Comparison of ENCODE assay signal across 1 cellular context in genomic region chr6:44667226-44667625, GRCh38.
TF ChIP-seq lines count a peak whose summit lies in the region.

No MANE protein-coding gene starts in this region.

TF ChIP-seq in SK-N-SH, 30 proteins besides CTCF, POLR2A, EP300 and RAD21 (continued from another document):
- no peak for TF ChIP-seq SMC3 (IDR thresholded peaks at IDR 0.05; ENCODE audit: low read depth, low read length)
- no peak for TF ChIP-seq USF1 (IDR thresholded peaks at IDR 0.05; ENCODE audit: borderline replicate concordance, low read depth)
- TF ChIP-seq RXRA (IDR thresholded peaks at IDR 0.05; ENCODE audit: borderline replicate concordance, low read depth): peak; percentile 93
- peak; percentile 81; the same call in 1 of the 2 replicates for TF ChIP-seq FOXM1 (IDR thresholded peaks at IDR 0.05; ENCODE audit: low read depth)
- TF ChIP-seq NFIC (IDR thresholded peaks at IDR 0.05; ENCODE audit: borderline replicate concordance): peak; percentile 87
- TF ChIP-seq PBX3 (IDR thresholded peaks at IDR 0.05): peak; percentile 92
- TF ChIP-seq GABPA (IDR thresholded peaks at IDR 0.05; ENCODE audit: low read depth): no peak
- no peak for TF ChIP-seq RFX5 (IDR thresholded peaks at IDR 0.05; ENCODE audit: low read length)
- TF ChIP-seq MAX (IDR thresholded peaks at IDR 0.05; ENCODE audit: low read depth): 0 out of 2 replicates have a peak, but pooled peaks have one; percentile 20
- TF ChIP-seq ELF1 (IDR thresholded peaks at IDR 0.05): no peak
- peak; percentile 81; the same call in 1 of the 2 replicates for TF ChIP-seq ZBTB33 (IDR thresholded peaks at IDR 0.05; ENCODE audit: borderline replicate concordance, low read depth)
- peak; percentile 53; the same call in 1 of the 2 replicates for TF ChIP-seq MEF2A (IDR thresholded peaks at IDR 0.05; ENCODE audit: borderline replicate concordance, low read depth)
- TF ChIP-seq JUND (IDR thresholded peaks at IDR 0.05): peak; percentile 98
- TF ChIP-seq YY1 (IDR thresholded peaks at IDR 0.05; ENCODE audit: low read depth): no peak
- no peak for TF ChIP-seq NRF1 (IDR thresholded peaks at IDR 0.05; ENCODE audit: low read depth, low read length)
- TF ChIP-seq GATA2 (CRISPR knock-in tag; IDR thresholded peaks at IDR 0.05): no peak
- TF ChIP-seq TCF12 (IDR thresholded peaks at IDR 0.05): peak; percentile 98
- TF ChIP-seq IRF3 (IDR thresholded peaks at IDR 0.05; ENCODE audit: low read depth, low read length): no peak
- peak; percentile 94 for TF ChIP-seq FOSL2 (IDR thresholded peaks at IDR 0.05; ENCODE audit: borderline replicate concordance, low read depth)
- no peak for TF ChIP-seq FOXJ3 (CRISPR knock-in tag; IDR thresholded peaks at IDR 0.05)
- TF ChIP-seq POLR2AphosphoS5 (IDR thresholded peaks at IDR 0.05; ENCODE audit: low read depth, low read length): peak; percentile 85
- TF ChIP-seq TAF1 (IDR thresholded peaks at IDR 0.05; ENCODE audit: borderline replicate concordance, low read depth, low read length): peak; percentile 26; the same call in 1 of the 2 replicates
- TF ChIP-seq EZH2phosphoT487 (IDR thresholded peaks at IDR 0.05; ENCODE audit: borderline replicate concordance, low read depth): no peak
- no peak for TF ChIP-seq RCOR1 (IDR thresholded peaks at IDR 0.05; ENCODE audit: low read length)
- TF ChIP-seq CHD2 (IDR thresholded peaks at IDR 0.05; ENCODE audit: low read length, partially characterized antibody): no peak
